8 cellular contexts compared by ENCODE assay signal in the genomic region with DNA sequence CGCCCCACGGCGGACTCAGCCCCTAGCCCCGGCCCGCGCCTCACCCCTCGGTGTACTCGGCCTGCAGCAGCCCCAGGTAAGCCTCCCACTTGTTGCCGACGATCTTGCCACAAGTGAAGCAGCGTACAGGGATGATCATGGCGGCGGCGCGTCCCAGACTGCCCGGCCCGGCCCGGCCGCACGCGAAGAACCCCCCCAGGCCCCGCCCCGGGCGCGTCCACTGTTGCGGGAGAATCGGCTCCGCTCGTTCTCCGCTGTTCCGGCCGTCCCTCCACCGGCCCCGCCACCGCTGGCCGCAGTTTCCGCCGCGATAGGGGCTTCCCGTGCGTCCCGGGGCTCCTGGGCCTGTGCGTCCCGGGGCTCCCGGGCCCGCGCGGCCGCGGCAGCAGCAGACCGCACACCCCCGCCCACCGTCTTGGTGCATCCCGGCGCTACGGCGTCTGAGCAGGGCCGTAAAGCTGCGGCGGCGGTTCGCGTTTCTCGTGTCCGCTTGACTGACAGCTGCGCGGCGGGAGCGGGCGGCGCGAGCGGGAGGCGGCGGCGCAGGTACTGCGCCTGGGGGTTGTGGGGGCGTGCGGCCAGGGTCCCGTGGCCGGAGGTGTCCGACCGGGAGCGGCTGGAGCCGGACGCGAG. TPM values are rescaled to one million over a fixed set of nuclear protein-coding genes. Genes with fewer than 3 reads are reported as not detected.
DNase-seq lines count a peak whose midpoint lies in the region; ATAC-seq and TF ChIP-seq lines count a peak whose summit lies in the region.

POLR2L (minus strand) TSS at position 160 of the 633 bp plus-strand sequence; CDS start at position 139, 21 bp downstream.
A gene with protein sequence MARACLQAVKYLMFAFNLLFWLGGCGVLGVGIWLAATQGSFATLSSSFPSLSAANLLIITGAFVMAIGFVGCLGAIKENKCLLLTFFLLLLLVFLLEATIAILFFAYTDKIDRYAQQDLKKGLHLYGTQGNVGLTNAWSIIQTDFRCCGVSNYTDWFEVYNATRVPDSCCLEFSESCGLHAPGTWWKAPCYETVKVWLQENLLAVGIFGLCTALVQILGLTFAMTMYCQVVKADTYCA (plus strand): TSS at position 483 of the 633 bp plus-strand sequence. CDS start 7,453 bp downstream, outside the sequence.

- 0 to 1% (median 0%) methylated on average over 53 to 87 of the region's 87 CpGs for WGBS in psoas muscle, 3 donors

- DNase-seq in GM12865 (ENCODE audit: low read depth) (peak; percentile 96), HFFc6 (peak; percentile 80), NCI-H1092 (lab: John Stamatoyannopoulos, UW) (peak; percentile 82), T-helper 2 cell (peak; percentile 78 to 93 (median 81)), amygdala (lab: John Stamatoyannopoulos, UW) (peak in 55 of 56 donors; percentile 19 to 96 (median 82)), left ventricle myocardium superior (peak; percentile 95), psoas muscle (peak; percentile 93 to 97), ureter (ENCODE audit: low spot score) (peak; percentile 90)

- H3K36me3 ChIP-seq in psoas muscle (ENCODE audit: insufficient read depth in 1 of 2, low read depth in 1 of 2) = peaks cover 3 to 37% of the 10 kb centered on the region in 2 donors

- peaks cover 45% of the 10 kb centered on the region for H3K27me3 Mint-ChIP-seq in HFFc6 (ENCODE audit: insufficient read depth)

- H3K27me3 ChIP-seq in psoas muscle (ENCODE audit: insufficient read depth in 3 of 3, low read length in 2 of 3) = no peaks in the 10 kb centered on the region

- peak within 1 kb of the TSS; percentile 90 for H3K4me3 Mint-ChIP-seq in HFFc6

- no peak for TF ChIP-seq CTCF in GM12865 (IDR thresholded peaks at IDR 0.05; ENCODE audit: insufficient read depth, low read depth, low read length, missing control alignments)
- no peak for TF ChIP-seq CTCF in HFFc6 (IDR thresholded peaks at IDR 0.05)
- no peak for TF ChIP-seq CTCF in psoas muscle (IDR thresholded peaks at IDR 0.05)

- H3K4me3 ChIP-seq in GM12865 (ENCODE audit: low read depth, low read length) = peak within 1 kb of the TSS; percentile 98
- peak within 1 kb of the TSS; percentile 93 for H3K4me3 ChIP-seq in psoas muscle

- H3K36me3 Mint-ChIP-seq in HFFc6 (ENCODE audit: low read depth) = peaks cover 21% of the 10 kb centered on the region

- H3K27ac Mint-ChIP-seq in HFFc6 = peak within 1 kb of the TSS; percentile 97

- 0 out of 2 replicates have a peak, but pooled peaks cover 8% of the 10 kb centered on the region for H3K9me3 Mint-ChIP-seq in HFFc6

- peak within 1 kb of the TSS; percentile 94 for H3K27ac ChIP-seq in psoas muscle

- H3K9me3 ChIP-seq in psoas muscle = no peaks in the 10 kb centered on the region

- peaks cover 41% of the 10 kb centered on the region for H3K4me1 ChIP-seq in psoas muscle

- peaks cover 50% of the 10 kb centered on the region for H3K4me1 Mint-ChIP-seq in HFFc6 (ENCODE audit: low read depth)

- ATAC-seq in left ventricle myocardium superior (peak; percentile 52), psoas muscle (peak; percentile 69 to 79 (median 74))

- intact Hi-C loops in left ventricle myocardium superior (cut with micrococcal nuclease) = no loop called here
- intact Hi-C loops in psoas muscle (cut with DNase I) = no loop called here

RNA-seq across cellular contexts. Expression of gene POLR2L, which starts in this region (rescaled TPM):
- 100 to 1,000 TPM; 439 to 504 (median 478) TPM for total RNA-seq in HFFc6 (2021; fragmentation: NEBNext Ultra II Directional; extraction: Animal tissue kit (Norgen Biotek cat#: 25700))
- total RNA-seq in left ventricle myocardium superior (266 TPM), psoas muscle (100 to 1,000 TPM; 113 to 205 (median 156) TPM), ureter (112 TPM)
- polyA plus RNA-seq in psoas muscle = 100 to 1,000 TPM; 114 to 178 (median 176) TPM

RNA-seq across cellular contexts. Expression of the second gene that starts in this region (rescaled TPM):
- 100 to 1,000 TPM; 193 to 267 (median 212) TPM for total RNA-seq in HFFc6 (2021; fragmentation: NEBNext Ultra II Directional; extraction: Animal tissue kit (Norgen Biotek cat#: 25700))
- total RNA-seq in left ventricle myocardium superior (40.5 TPM), psoas muscle (10 to 100 TPM; 13.9 to 22.1 (median 16.8) TPM), ureter (47.2 TPM)
- 10 to 100 TPM; 11.4 to 38.5 (median 25.1) TPM for polyA plus RNA-seq in psoas muscle

Comparison
In these comparisons a context has a peak if more than half of its experiments do, and no peak if none do; other contexts are left out.
1. Peak in every context shown above with its lines: DNase-seq, ATAC-seq, H3K4me3 ChIP-seq and H3K27ac ChIP-seq.